Comparison of ENCODE assay signal across 23 cellular contexts in genomic region chr13:92307752-92308151, GRCh38.
"Had no signal": no experiment of that assay in that cellular context is flagged by ENCODE, and none has a peak within 500 bp of the region (broad histone marks: within the 10 kb centered on the region; RNA-seq: fewer than 3 reads in every experiment).

No MANE protein-coding gene starts in this region.

- H3K9me3 Mint-ChIP-seq: nephron, neural progenitor cell had no signal

- H3K4me1 Mint-ChIP-seq: nephron; neural progenitor cell; stimulated activated effector memory CD8-positive, alpha-beta T cell treated with anti-CD3 and anti-CD28 coated beads, Interleukin-12 subunit alpha, Interleukin-12 subunit beta, amount 100 ng/mL, for 72 hours; stimulated activated naive B cell treated with anti-CD40 and anti-IgM and Interleukin-4, amounts not matched to agents 10 μg/mL and 1 μg/mL and 100 μg/mL, for 72 hours had no signal

- H3K27me3 Mint-ChIP-seq: progenitor cell of endocrine pancreas; stimulated activated naive B cell treated with anti-CD40 and anti-IgM and Interleukin-4, amounts not matched to agents 10 μg/mL and 1 μg/mL and 100 μg/mL, for 72 hours; stimulated activated naive CD8-positive, alpha-beta T cell treated with anti-CD3 and anti-CD28 coated beads, Interleukin-15, Interleukin-2, amounts not matched to agents 100 ng/mL and 50 ng/mL, for 24 hours had no signal

- H3K36me3 Mint-ChIP-seq: neural progenitor cell; stimulated activated effector memory CD8-positive, alpha-beta T cell treated with anti-CD3 and anti-CD28 coated beads, Interleukin-12 subunit alpha, Interleukin-12 subunit beta, amount 100 ng/mL, for 72 hours; stimulated activated naive B cell treated with anti-CD40 and anti-IgM and Interleukin-4, amounts not matched to agents 10 μg/mL and 1 μg/mL and 100 μg/mL, for 72 hours had no signal

- H3K27ac Mint-ChIP-seq: nephron; neural progenitor cell; progenitor cell of endocrine pancreas; stimulated activated effector memory CD8-positive, alpha-beta T cell treated with anti-CD3 and anti-CD28 coated beads, Interleukin-12 subunit alpha, Interleukin-12 subunit beta, amount 100 ng/mL, for 72 hours; stimulated activated naive B cell treated with anti-CD40 and anti-IgM and Interleukin-4, amounts not matched to agents 10 μg/mL and 1 μg/mL and 100 μg/mL, for 72 hours; stimulated activated naive CD8-positive, alpha-beta T cell treated with anti-CD3 and anti-CD28 coated beads, Interleukin-15, Interleukin-2, amounts not matched to agents 100 ng/mL and 50 ng/mL, for 24 hours had no signal

- ATAC-seq: psoas muscle; right cardiac atrium; right lobe of liver; stimulated activated effector memory CD8-positive, alpha-beta T cell treated with anti-CD3 and anti-CD28 coated beads, Interleukin-12 subunit alpha, Interleukin-12 subunit beta, amount 100 ng/mL, for 72 hours; stimulated activated naive B cell treated with anti-CD40 and anti-IgM and Interleukin-4, amounts not matched to agents 10 μg/mL and 1 μg/mL and 100 μg/mL, for 72 hours had no signal

- H3K4me3 Mint-ChIP-seq: nephron; neural progenitor cell; stimulated activated effector memory CD8-positive, alpha-beta T cell treated with anti-CD3 and anti-CD28 coated beads, Interleukin-12 subunit alpha, Interleukin-12 subunit beta, amount 100 ng/mL, for 72 hours; stimulated activated naive B cell treated with anti-CD40 and anti-IgM and Interleukin-4, amounts not matched to agents 10 μg/mL and 1 μg/mL and 100 μg/mL, for 72 hours; stimulated activated naive CD8-positive, alpha-beta T cell treated with anti-CD3 and anti-CD28 coated beads, Interleukin-15, Interleukin-2, amounts not matched to agents 100 ng/mL and 50 ng/mL, for 24 hours had no signal

- DNase-seq: occipital lobe; ovary; posterior cingulate gyrus; psoas muscle; right cardiac atrium; right lobe of liver; sigmoid colon; small intestine; stimulated activated CD4-positive, alpha-beta T cell treated with anti-CD3 and anti-CD28 coated beads, Interleukin-15, amount 100 ng/mL, for 24 hours; stimulated activated CD4-positive, alpha-beta T cell treated with anti-CD3 and anti-CD28 coated beads, Interleukin-2, amount 100 ng/mL, for 24 hours; stimulated activated CD4-positive, alpha-beta T cell treated with anti-CD3 and anti-CD28 coated beads, Interleukin-2, amount 100 ng/mL, for 48 hours; stimulated activated CD4-positive, alpha-beta T cell treated with anti-CD3 and anti-CD28 coated beads, Interleukin-4, amount 100 ng/mL, for 24 hours; stimulated activated naive B cell treated with anti-CD40 and anti-IgM and Interleukin-4, amounts not matched to agents 10 μg/mL and 1 μg/mL and 100 μg/mL, for 72 hours; stimulated activated naive CD4-positive, alpha-beta T cell treated with Interleukin-2 at 50 U/mL for 16 hours; stomach; thyroid gland; trophoblast cell; upper lobe of left lung had no signal
